ENCODE assay signal across 1 cellular context in genomic region chr16:21526923-21527807, GRCh38.
TF ChIP-seq lines count a peak whose summit lies in the region.

No MANE protein-coding gene starts in this region.

TF ChIP-seq in HepG2, 621 proteins besides CTCF, POLR2A, EP300 and RAD21 (continued from another document and continues in another):
- TF ChIP-seq, protein P1, sequence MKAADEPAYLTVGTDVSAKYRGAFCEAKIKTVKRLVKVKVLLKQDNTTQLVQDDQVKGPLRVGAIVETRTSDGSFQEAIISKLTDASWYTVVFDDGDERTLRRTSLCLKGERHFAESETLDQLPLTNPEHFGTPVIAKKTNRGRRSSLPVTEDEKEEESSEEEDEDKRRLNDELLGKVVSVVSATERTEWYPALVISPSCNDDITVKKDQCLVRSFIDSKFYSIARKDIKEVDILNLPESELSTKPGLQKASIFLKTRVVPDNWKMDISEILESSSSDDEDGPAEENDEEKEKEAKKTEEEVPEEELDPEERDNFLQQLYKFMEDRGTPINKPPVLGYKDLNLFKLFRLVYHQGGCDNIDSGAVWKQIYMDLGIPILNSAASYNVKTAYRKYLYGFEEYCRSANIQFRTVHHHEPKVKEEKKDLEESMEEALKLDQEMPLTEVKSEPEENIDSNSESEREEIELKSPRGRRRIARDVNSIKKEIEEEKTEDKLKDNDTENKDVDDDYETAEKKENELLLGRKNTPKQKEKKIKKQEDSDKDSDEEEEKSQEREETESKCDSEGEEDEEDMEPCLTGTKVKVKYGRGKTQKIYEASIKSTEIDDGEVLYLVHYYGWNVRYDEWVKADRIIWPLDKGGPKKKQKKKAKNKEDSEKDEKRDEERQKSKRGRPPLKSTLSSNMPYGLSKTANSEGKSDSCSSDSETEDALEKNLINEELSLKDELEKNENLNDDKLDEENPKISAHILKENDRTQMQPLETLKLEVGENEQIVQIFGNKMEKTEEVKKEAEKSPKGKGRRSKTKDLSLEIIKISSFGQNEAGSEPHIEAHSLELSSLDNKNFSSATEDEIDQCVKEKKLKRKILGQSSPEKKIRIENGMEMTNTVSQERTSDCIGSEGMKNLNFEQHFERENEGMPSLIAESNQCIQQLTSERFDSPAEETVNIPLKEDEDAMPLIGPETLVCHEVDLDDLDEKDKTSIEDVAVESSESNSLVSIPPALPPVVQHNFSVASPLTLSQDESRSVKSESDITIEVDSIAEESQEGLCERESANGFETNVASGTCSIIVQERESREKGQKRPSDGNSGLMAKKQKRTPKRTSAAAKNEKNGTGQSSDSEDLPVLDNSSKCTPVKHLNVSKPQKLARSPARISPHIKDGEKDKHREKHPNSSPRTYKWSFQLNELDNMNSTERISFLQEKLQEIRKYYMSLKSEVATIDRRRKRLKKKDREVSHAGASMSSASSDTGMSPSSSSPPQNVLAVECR (CRISPR knock-in tag; IDR thresholded peaks at IDR 0.05; ENCODE audit: borderline replicate concordance) = peak; percentile 63
- TF ChIP-seq, protein P2, sequence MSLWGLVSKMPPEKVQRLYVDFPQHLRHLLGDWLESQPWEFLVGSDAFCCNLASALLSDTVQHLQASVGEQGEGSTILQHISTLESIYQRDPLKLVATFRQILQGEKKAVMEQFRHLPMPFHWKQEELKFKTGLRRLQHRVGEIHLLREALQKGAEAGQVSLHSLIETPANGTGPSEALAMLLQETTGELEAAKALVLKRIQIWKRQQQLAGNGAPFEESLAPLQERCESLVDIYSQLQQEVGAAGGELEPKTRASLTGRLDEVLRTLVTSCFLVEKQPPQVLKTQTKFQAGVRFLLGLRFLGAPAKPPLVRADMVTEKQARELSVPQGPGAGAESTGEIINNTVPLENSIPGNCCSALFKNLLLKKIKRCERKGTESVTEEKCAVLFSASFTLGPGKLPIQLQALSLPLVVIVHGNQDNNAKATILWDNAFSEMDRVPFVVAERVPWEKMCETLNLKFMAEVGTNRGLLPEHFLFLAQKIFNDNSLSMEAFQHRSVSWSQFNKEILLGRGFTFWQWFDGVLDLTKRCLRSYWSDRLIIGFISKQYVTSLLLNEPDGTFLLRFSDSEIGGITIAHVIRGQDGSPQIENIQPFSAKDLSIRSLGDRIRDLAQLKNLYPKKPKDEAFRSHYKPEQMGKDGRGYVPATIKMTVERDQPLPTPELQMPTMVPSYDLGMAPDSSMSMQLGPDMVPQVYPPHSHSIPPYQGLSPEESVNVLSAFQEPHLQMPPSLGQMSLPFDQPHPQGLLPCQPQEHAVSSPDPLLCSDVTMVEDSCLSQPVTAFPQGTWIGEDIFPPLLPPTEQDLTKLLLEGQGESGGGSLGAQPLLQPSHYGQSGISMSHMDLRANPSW (CRISPR knock-in tag; IDR thresholded peaks at IDR 0.05; ENCODE audit: borderline replicate concordance) = 0 out of 2 replicates have a peak, but pooled peaks have one; percentile 23
- TF ChIP-seq, protein P3, sequence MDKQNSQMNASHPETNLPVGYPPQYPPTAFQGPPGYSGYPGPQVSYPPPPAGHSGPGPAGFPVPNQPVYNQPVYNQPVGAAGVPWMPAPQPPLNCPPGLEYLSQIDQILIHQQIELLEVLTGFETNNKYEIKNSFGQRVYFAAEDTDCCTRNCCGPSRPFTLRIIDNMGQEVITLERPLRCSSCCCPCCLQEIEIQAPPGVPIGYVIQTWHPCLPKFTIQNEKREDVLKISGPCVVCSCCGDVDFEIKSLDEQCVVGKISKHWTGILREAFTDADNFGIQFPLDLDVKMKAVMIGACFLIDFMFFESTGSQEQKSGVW (CRISPR knock-in tag; IDR thresholded peaks at IDR 0.05; ENCODE audit: borderline replicate concordance) = no peak
- TF ChIP-seq FOXC1 (CRISPR knock-in tag; IDR thresholded peaks at IDR 0.05; ENCODE audit: borderline replicate concordance) (peak; percentile 95), ZNF672 (CRISPR knock-in tag; IDR thresholded peaks at IDR 0.05) (no peak), MED1 (CRISPR knock-in tag; IDR thresholded peaks at IDR 0.05) (no peak; the same call in 1 of the 2 replicates), SNRNP70 (IDR thresholded peaks at IDR 0.05; ENCODE audit: low read depth, low read length) (no peak), TFDP1 (CRISPR knock-in tag; IDR thresholded peaks at IDR 0.05; ENCODE audit: borderline replicate concordance) (no peak; the same call in 1 of the 2 replicates), ZNF138 (CRISPR knock-in tag; IDR thresholded peaks at IDR 0.05; ENCODE audit: low read depth) (no peak), RBAK (CRISPR knock-in tag; IDR thresholded peaks at IDR 0.05) (no peak), ATAD3A (CRISPR knock-in tag; IDR thresholded peaks at IDR 0.05) (no peak), GPBP1L1 (CRISPR knock-in tag; IDR thresholded peaks at IDR 0.05) (no peak), NR3C1 (CRISPR knock-in tag; IDR thresholded peaks at IDR 0.05) (no peak), JUNB (CRISPR knock-in tag; IDR thresholded peaks at IDR 0.05; ENCODE audit: borderline replicate concordance) (no peak), SAP130 (CRISPR knock-in tag; IDR thresholded peaks at IDR 0.05; ENCODE audit: low read depth) (peak; percentile 65; the same call in 1 of the 2 replicates), ZNF18 (CRISPR knock-in tag; IDR thresholded peaks at IDR 0.05; ENCODE audit: insufficient replicate concordance) (no peak), KDM6A (CRISPR knock-in tag; IDR thresholded peaks at IDR 0.05; ENCODE audit: low read depth) (no peak), ZNF205 (CRISPR knock-in tag; IDR thresholded peaks at IDR 0.05) (no peak), ZNF691 (CRISPR knock-in tag; IDR thresholded peaks at IDR 0.05; ENCODE audit: borderline replicate concordance, low read depth) (0 out of 2 replicates have a peak, but pooled peaks have one; percentile 12), PCBP2 (optimal IDR thresholded peaks at IDR 0.05; ENCODE audit: low read depth, low read length, poor library complexity, severe bottlenecking) (no peak), ZNF335 (CRISPR knock-in tag; IDR thresholded peaks at IDR 0.05) (no peak), HIVEP1 (CRISPR knock-in tag; IDR thresholded peaks at IDR 0.05) (peak; percentile 42), EEA1 (CRISPR knock-in tag; IDR thresholded peaks at IDR 0.05; ENCODE audit: borderline replicate concordance) (no peak), ZNF430 (CRISPR knock-in tag; IDR thresholded peaks at IDR 0.05) (no peak; the same call in 1 of the 2 replicates), TIGD3 (CRISPR knock-in tag; IDR thresholded peaks at IDR 0.05; ENCODE audit: borderline replicate concordance) (no peak), LBX2 (CRISPR knock-in tag; IDR thresholded peaks at IDR 0.05; ENCODE audit: borderline replicate concordance) (0 out of 2 replicates have a peak, but pooled peaks have one; percentile 25), SMAD9 (CRISPR knock-in tag; IDR thresholded peaks at IDR 0.05) (no peak), ZNF883 (CRISPR knock-in tag; IDR thresholded peaks at IDR 0.05; ENCODE audit: not compliant biosample characterization) (no peak), HDAC1 (CRISPR knock-in tag; IDR thresholded peaks at IDR 0.05) (peak; percentile 30; the same call in 1 of the 2 replicates), HOMEZ (CRISPR knock-in tag; IDR thresholded peaks at IDR 0.05; ENCODE audit: low read depth) (peak; percentile 31; the same call in 1 of the 2 replicates)
- TF ChIP-seq, protein P4, sequence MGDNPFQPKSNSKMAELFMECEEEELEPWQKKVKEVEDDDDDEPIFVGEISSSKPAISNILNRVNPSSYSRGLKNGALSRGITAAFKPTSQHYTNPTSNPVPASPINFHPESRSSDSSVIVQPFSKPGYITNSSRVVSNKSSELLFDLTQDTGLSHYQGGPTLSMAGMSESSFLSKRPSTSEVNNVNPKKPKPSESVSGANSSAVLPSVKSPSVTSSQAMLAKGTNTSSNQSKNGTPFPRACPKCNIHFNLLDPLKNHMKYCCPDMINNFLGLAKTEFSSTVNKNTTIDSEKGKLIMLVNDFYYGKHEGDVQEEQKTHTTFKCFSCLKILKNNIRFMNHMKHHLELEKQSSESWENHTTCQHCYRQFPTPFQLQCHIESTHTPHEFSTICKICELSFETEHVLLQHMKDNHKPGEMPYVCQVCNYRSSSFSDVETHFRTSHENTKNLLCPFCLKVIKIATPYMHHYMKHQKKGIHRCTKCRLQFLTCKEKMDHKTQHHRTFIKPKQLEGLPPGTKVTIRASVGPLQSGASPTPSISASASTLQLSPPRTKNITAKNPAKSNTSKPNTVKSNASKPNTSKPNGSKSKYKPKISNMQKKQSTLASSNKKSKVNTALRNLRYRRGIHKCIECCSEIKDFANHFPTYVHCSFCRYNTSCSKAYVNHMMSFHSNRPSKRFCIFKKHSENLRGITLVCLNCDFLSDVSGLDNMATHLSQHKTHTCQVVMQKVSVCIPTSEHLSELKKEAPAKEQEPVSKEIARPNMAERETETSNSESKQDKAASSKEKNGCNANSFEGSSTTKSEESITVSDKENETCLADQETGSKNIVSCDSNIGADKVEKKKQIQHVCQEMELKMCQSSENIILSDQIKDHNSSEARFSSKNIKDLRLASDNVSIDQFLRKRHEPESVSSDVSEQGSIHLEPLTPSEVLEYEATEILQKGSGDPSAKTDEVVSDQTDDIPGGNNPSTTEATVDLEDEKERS (CRISPR knock-in tag; IDR thresholded peaks at IDR 0.05) = 0 out of 2 replicates have a peak, but pooled peaks have one; percentile 39
- TF ChIP-seq, protein P5, sequence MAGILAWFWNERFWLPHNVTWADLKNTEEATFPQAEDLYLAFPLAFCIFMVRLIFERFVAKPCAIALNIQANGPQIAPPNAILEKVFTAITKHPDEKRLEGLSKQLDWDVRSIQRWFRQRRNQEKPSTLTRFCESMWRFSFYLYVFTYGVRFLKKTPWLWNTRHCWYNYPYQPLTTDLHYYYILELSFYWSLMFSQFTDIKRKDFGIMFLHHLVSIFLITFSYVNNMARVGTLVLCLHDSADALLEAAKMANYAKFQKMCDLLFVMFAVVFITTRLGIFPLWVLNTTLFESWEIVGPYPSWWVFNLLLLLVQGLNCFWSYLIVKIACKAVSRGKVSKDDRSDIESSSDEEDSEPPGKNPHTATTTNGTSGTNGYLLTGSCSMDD (CRISPR knock-in tag; IDR thresholded peaks at IDR 0.05) = no peak
